Comparison of ENCODE assay signal across 8 cellular contexts in genomic region chr2:74374509-74375205, GRCh38. TPM values are rescaled to one million over a fixed set of nuclear protein-coding genes. Genes with fewer than 3 reads are reported as not detected.
DNase-seq lines count a peak whose midpoint lies in the region; ATAC-seq, FAIRE-seq and TF ChIP-seq lines count a peak whose summit lies in the region.

No MANE protein-coding gene starts in this region.

- H3K9me3 ChIP-seq in astrocyte (ENCODE audit: insufficient read depth, low read depth, low read length) (no peaks in the 10 kb centered on the region), iPS DF 6.9 (ENCODE audit: control insufficient read depth, insufficient read depth, low read length) (no peaks in the 10 kb centered on the region), gastrocnemius medialis (no peaks in the 10 kb centered on the region)

- peaks cover 83% of the 10 kb centered on the region for H4K20me1 ChIP-seq in astrocyte (ENCODE audit: insufficient read depth, low read length)

- intact Hi-C loops in gastrocnemius medialis (cut with DNase I; ENCODE audit: low total_unique reads): no loop called here

- WGBS in iPS DF 6.9 (ENCODE audit: insufficient coverage, insufficient read length): no CpG with 5 or more reads among the region's 19 CpGs

- ATAC-seq in gastrocnemius medialis (peak; percentile 51 to 55), HG02642 (IDR thresholded peaks at IDR 0.05; ENCODE audit: poor library complexity, unreplicated experiment) (no peak)
- no peak for ATAC-seq in activated CD4-positive, CD25-positive, alpha-beta regulatory T cell treated with anti-CD3 and anti-CD28 coated beads, Interleukin-2, amount 50 U/mL, for 24 hours

- H3K36me3 ChIP-seq in astrocyte (ENCODE audit: insufficient read depth, low read length) (peaks cover 20% of the 10 kb centered on the region), iPS DF 6.9 (ENCODE audit: control insufficient read depth, insufficient read depth, low read length) (peaks cover 17% of the 10 kb centered on the region), gastrocnemius medialis (peaks cover 0 to 38% of the 10 kb centered on the region in 2 donors)

- peak overlapping the region; percentile 84 for H3K4me2 ChIP-seq in astrocyte (ENCODE audit: low read length)

- H3K4me3 ChIP-seq in astrocyte (ENCODE audit: insufficient read depth, low read depth, low read length) (peak overlapping the region; percentile 37), iPS DF 6.9 (ENCODE audit: low read length) (peak overlapping the region; percentile 21; the same call in 1 of the 2 replicates), gastrocnemius medialis (peak overlapping the region in 1 of 4 donors; percentile 4)

- FAIRE-seq in astrocyte (lab: Jason Lieb, UNC): no peak

- H3K27me3 Mint-ChIP-seq in astrocyte (ENCODE audit: low read depth, unreplicated experiment): no peaks in the 10 kb centered on the region

- H3K27ac Mint-ChIP-seq in astrocyte (ENCODE audit: unreplicated experiment): peak overlapping the region; percentile 41

- peaks cover 55% of the 10 kb centered on the region for H3K79me2 ChIP-seq in astrocyte (ENCODE audit: insufficient read depth, low read length)

- no peak for TF ChIP-seq CTCF in astrocyte (IDR thresholded peaks at IDR 0.05; ENCODE audit: insufficient read depth, low read depth, low read length)
- no peak for TF ChIP-seq CTCF in gastrocnemius medialis (IDR thresholded peaks at IDR 0.05 in 4 of 5, conservative IDR thresholded peaks at IDR 0.05 in 1 of 5)

- H3K27me3 ChIP-seq in astrocyte (ENCODE audit: insufficient read depth, low read length): no peaks in the 10 kb centered on the region
- no peaks in the 10 kb centered on the region for H3K27me3 ChIP-seq in iPS DF 6.9 (ENCODE audit: control insufficient read depth, insufficient read depth, low read length)
- H3K27me3 ChIP-seq in gastrocnemius medialis: no peaks in the 10 kb centered on the region

- no peaks in the 10 kb centered on the region for H3K9me3 Mint-ChIP-seq in astrocyte (ENCODE audit: unreplicated experiment)

- peaks cover 32% of the 10 kb centered on the region for H3K36me3 Mint-ChIP-seq in astrocyte (ENCODE audit: low read depth, unreplicated experiment)

- H3K4me1 ChIP-seq in astrocyte (ENCODE audit: insufficient read depth, low read length) (peaks cover 12% of the 10 kb centered on the region), iPS DF 6.9 (ENCODE audit: control insufficient read depth, insufficient read depth, low read length) (peaks cover 10% of the 10 kb centered on the region), gastrocnemius medialis (peaks cover 5 to 18% of the 10 kb centered on the region in 2 donors)

- H2AFZ ChIP-seq in astrocyte (ENCODE audit: low read depth, low read length): peak overlapping the region; percentile 7

- peak overlapping the region; percentile 76 for H3K4me3 Mint-ChIP-seq in astrocyte (ENCODE audit: unreplicated experiment)

- H3K27ac ChIP-seq in astrocyte (ENCODE audit: low read depth, low read length) (no peak overlapping the region), iPS DF 6.9 (ENCODE audit: low read length) (no peak overlapping the region), gastrocnemius medialis (peak overlapping the region in 3 of 4 donors; percentile 32 to 59 (median 53))

- TF ChIP-seq POLR2A in gastrocnemius medialis (IDR thresholded peaks at IDR 0.05): no peak

- H3K9ac ChIP-seq in astrocyte (ENCODE audit: low read length): peak overlapping the region; percentile 57

- DNase-seq in NCI-H1092 treated with DMSO at 0.1 percent for 48 hours (lab: John Stamatoyannopoulos, UW) (peak; percentile 90), astrocyte (ENCODE audit: low read depth) (peak; percentile 75), iPS DF 6.9 (ENCODE audit: low read depth, low spot score) (peak; percentile 71), gastrocnemius medialis (peak; percentile 15 to 50)
- no peak for DNase-seq in stimulated activated naive CD4-positive, alpha-beta T cell treated with Interleukin-2 at 50 U/mL for 16 hours (lab: John Stamatoyannopoulos, UW)
- DNase-seq in activated effector memory CD4-positive, alpha-beta T cell treated with anti-CD3 and anti-CD28 coated beads, Interleukin-2, amount 50 U/mL, for 16 hours: no peak

- in situ Hi-C loops in gastrocnemius medialis (cut with MboI; ENCODE audit: low sequenced_read_pairs in 4 of 4): no loop called here

- H3K4me1 Mint-ChIP-seq in astrocyte (ENCODE audit: low read depth, unreplicated experiment): peaks cover 29% of the 10 kb centered on the region

RNA-seq across cellular contexts. Expression of gene DCTN1, which starts 5.5 kb away (rescaled TPM):
- total RNA-seq in astrocyte (206 and 215 TPM in 2 replicates), gastrocnemius medialis (100 to 1,000 TPM in 2 of 4 donors, 10 to 100 TPM in 2; 89.8 to 127 (median 103) TPM)

RNA-seq across cellular contexts. Expression of gene SLC4A5, which starts 31.4 kb away (rescaled TPM):
- 0.36 and 0.41 TPM in 2 replicates for total RNA-seq in astrocyte
- total RNA-seq in gastrocnemius medialis: 1 to 10 TPM in 1 of 4 donors, under 1 TPM in 3; 0.24 to 3.8 (median 0.59) TPM

RNA-seq across cellular contexts. Expression of gene C2orf81, which starts 46.8 kb away (rescaled TPM):
- total RNA-seq in astrocyte (2.1 and 2.5 TPM in 2 replicates), gastrocnemius medialis (under 1 TPM in 1 of 4 donors, not detected in 3; 0.24 TPM)

RNA-seq across cellular contexts. Expression of gene WDR54, which starts 46.9 kb away (rescaled TPM):
- total RNA-seq in astrocyte: 14.8 and 17.5 TPM in 2 replicates
- total RNA-seq in gastrocnemius medialis: 1 to 10 TPM in 2 of 4 donors, under 1 TPM in 2; 0.51 to 2.1 (median 1.4) TPM

Comparison
In these comparisons a context has a peak if more than half of its experiments do, and no peak if none do; other contexts are left out.
1. DNase-seq: peak in NCI-H1092 treated with DMSO at 0.1 percent for 48 hours (single experiment), astrocyte (single experiment), iPS DF 6.9 (single experiment) and gastrocnemius medialis (2 of 2); none in stimulated activated naive CD4-positive, alpha-beta T cell treated with Interleukin-2 at 50 U/mL for 16 hours (single experiment) and activated effector memory CD4-positive, alpha-beta T cell treated with anti-CD3 and anti-CD28 coated beads, Interleukin-2, amount 50 U/mL, for 16 hours (single experiment).
2. H3K27ac ChIP-seq: peak in gastrocnemius medialis (3 of 4); none in astrocyte (single experiment) and iPS DF 6.9 (single experiment).
3. ATAC-seq: peak in gastrocnemius medialis (2 of 2); none in activated CD4-positive, CD25-positive, alpha-beta regulatory T cell treated with anti-CD3 and anti-CD28 coated beads, Interleukin-2, amount 50 U/mL, for 24 hours (0 of 2) and HG02642 (single experiment).